In the genomic region with DNA sequence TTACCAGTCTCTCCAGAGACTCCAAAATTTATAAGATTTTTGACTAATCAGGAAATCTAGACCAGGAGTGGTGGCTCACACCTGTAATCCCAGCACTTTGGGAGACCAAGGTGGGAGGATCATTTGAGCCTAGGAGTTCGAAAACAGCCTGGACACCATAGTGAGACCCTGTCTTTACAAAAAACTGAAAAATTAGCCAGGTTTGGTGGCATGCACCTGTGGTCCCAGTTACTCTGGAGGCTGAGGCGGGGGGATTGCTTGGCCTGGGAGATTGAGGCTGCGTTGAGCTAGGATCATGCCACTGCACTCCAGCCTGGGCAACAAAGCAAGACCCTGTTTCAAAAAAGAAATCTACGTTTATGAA, we compare ENCODE assay signal across 1 cellular context.
TF ChIP-seq lines count a peak whose summit lies in the region.

No MANE protein-coding gene starts in this region.

TF ChIP-seq in A549, 52 proteins besides CTCF, POLR2A, EP300 and RAD21:
- TF ChIP-seq, protein P1, sequence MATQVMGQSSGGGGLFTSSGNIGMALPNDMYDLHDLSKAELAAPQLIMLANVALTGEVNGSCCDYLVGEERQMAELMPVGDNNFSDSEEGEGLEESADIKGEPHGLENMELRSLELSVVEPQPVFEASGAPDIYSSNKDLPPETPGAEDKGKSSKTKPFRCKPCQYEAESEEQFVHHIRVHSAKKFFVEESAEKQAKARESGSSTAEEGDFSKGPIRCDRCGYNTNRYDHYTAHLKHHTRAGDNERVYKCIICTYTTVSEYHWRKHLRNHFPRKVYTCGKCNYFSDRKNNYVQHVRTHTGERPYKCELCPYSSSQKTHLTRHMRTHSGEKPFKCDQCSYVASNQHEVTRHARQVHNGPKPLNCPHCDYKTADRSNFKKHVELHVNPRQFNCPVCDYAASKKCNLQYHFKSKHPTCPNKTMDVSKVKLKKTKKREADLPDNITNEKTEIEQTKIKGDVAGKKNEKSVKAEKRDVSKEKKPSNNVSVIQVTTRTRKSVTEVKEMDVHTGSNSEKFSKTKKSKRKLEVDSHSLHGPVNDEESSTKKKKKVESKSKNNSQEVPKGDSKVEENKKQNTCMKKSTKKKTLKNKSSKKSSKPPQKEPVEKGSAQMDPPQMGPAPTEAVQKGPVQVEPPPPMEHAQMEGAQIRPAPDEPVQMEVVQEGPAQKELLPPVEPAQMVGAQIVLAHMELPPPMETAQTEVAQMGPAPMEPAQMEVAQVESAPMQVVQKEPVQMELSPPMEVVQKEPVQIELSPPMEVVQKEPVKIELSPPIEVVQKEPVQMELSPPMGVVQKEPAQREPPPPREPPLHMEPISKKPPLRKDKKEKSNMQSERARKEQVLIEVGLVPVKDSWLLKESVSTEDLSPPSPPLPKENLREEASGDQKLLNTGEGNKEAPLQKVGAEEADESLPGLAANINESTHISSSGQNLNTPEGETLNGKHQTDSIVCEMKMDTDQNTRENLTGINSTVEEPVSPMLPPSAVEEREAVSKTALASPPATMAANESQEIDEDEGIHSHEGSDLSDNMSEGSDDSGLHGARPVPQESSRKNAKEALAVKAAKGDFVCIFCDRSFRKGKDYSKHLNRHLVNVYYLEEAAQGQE (IDR thresholded peaks at IDR 0.05), result no peak
- no peak for TF ChIP-seq HOXA7 (CRISPR knock-in tag; IDR thresholded peaks at IDR 0.05)
- no peak for TF ChIP-seq CHD4 (IDR thresholded peaks at IDR 0.05; ENCODE audit: borderline replicate concordance)
- TF ChIP-seq MAFK (IDR thresholded peaks at IDR 0.05; ENCODE audit: partially characterized antibody), result no peak
- TF ChIP-seq SMC3 (IDR thresholded peaks at IDR 0.05), result no peak
- TF ChIP-seq, protein P2, sequence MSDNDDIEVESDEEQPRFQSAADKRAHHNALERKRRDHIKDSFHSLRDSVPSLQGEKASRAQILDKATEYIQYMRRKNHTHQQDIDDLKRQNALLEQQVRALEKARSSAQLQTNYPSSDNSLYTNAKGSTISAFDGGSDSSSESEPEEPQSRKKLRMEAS (IDR thresholded peaks at IDR 0.05), result no peak
- no peak for TF ChIP-seq CBX8 (IDR thresholded peaks at IDR 0.05)
- no peak for TF ChIP-seq FOXS1 (CRISPR knock-in tag; IDR thresholded peaks at IDR 0.05)
- no peak for TF ChIP-seq EHF (CRISPR knock-in tag; IDR thresholded peaks at IDR 0.05)
- TF ChIP-seq JUNB (IDR thresholded peaks at IDR 0.05), result no peak
- no peak for TF ChIP-seq RCOR1 (IDR thresholded peaks at IDR 0.05; ENCODE audit: low read depth, low read length)
- TF ChIP-seq CBX2 (IDR thresholded peaks at IDR 0.05; ENCODE audit: borderline replicate concordance, low read depth), result no peak
- TF ChIP-seq CHD2 (IDR thresholded peaks at IDR 0.05; ENCODE audit: low read length, partially characterized antibody), result no peak
- no peak for TF ChIP-seq MAZ (IDR thresholded peaks at IDR 0.05; ENCODE audit: borderline replicate concordance, low read depth, low read length)
- no peak for TF ChIP-seq RFX5 (IDR thresholded peaks at IDR 0.05)
- no peak for TF ChIP-seq NFE2L2 (conservative IDR thresholded peaks at IDR 0.05; ENCODE audit: low read length)
- TF ChIP-seq GATA3 (IDR thresholded peaks at IDR 0.05; ENCODE audit: borderline replicate concordance), result no peak
- TF ChIP-seq KDM1A (IDR thresholded peaks at IDR 0.05; ENCODE audit: low read depth), result no peak
- no peak for TF ChIP-seq ZNF302 (CRISPR knock-in tag; IDR thresholded peaks at IDR 0.05)
- TF ChIP-seq FOSB (CRISPR knock-in tag; IDR thresholded peaks at IDR 0.05), result no peak
